ENCODE assay signal across 15 cellular contexts in the genomic region with DNA sequence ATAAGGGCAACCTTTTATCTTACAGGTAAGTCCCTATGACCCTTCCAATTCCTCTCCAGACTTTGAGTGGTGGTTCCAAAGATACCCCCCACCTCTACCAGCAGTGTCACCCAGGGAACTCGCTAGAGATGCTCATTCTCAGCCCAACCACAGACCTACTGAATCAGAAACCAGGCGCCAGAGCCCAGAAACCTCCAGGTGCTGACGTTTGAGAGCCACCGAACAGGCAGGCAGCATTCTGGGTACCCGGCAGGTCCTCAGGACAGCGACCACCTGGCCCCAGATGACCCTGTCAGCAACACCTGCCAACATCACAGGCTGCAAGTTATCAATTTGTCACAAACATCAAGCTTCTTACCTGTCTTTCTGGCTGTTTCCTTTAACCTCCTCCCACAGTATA. TPM values are rescaled to one million over a fixed set of nuclear protein-coding genes. Genes with fewer than 3 reads are reported as not detected.
A peak's percentile ranks its signal among the peaks of the same experiment; 100 is the strongest.
DNase-seq lines count a peak whose midpoint lies in the region; ATAC-seq and TF ChIP-seq lines count a peak whose summit lies in the region.
"Had no signal": no experiment of that assay in that cellular context is flagged by ENCODE, and none has a peak within 500 bp of the region (broad histone marks: within the 10 kb centered on the region; RNA-seq: fewer than 3 reads in every experiment).

No MANE protein-coding gene starts in this region.

- no peak overlapping the region for H3K4me3 ChIP-seq in KMS-11 (IDR thresholded peaks at IDR 0.05; ENCODE audit: insufficient read depth, low read depth, low read length)
- H3K4me3 ChIP-seq: gastroesophageal sphincter had no signal

- no peaks in the 10 kb centered on the region for H3K9me3 Mint-ChIP-seq in activated naive CD8-positive, alpha-beta T cell (ENCODE audit: low read depth)

- no peaks in the 10 kb centered on the region for H3K27me3 Mint-ChIP-seq in activated naive CD8-positive, alpha-beta T cell

- no peak for TF ChIP-seq CTCF in KMS-11 (conservative IDR thresholded peaks at IDR 0.05; ENCODE audit: low read depth, low read length)
- TF ChIP-seq CTCF in omental fat pad (IDR thresholded peaks at IDR 0.05), result no peak

- peak overlapping the region; percentile 81 for H3K4me2 ChIP-seq in KMS-11

- peak overlapping the region; percentile 57 for H3K27ac ChIP-seq in KMS-11

- no peaks in the 10 kb centered on the region for H3K36me3 ChIP-seq in KMS-11 (ENCODE audit: insufficient read depth)
- H3K36me3 ChIP-seq: gastroesophageal sphincter had no signal

- peak; percentile 62 for ATAC-seq in stimulated activated naive CD8-positive, alpha-beta T cell treated with anti-CD3 and anti-CD28 coated beads, Interleukin-15, Interleukin-2, amounts not matched to agents 100 U/mL and 50 U/mL, for 24 hours
- ATAC-seq in omental fat pad (ENCODE audit: low FRiP score), result no peak
- ATAC-seq: gastroesophageal sphincter, HCT116, left colon, Right ventricle myocardium inferior had no signal

- no peak overlapping the region for H3K9ac ChIP-seq in KMS-11

- peaks cover 98% of the 10 kb centered on the region for H3K79me2 ChIP-seq in KMS-11 (ENCODE audit: insufficient read depth, low read depth)

- H2AFZ ChIP-seq in KMS-11 (ENCODE audit: low read depth), result no peak overlapping the region

- peaks cover 72% of the 10 kb centered on the region for H3K4me1 ChIP-seq in KMS-11 (ENCODE audit: low read depth, poor library complexity, severe bottlenecking)

- H3K4me3 Mint-ChIP-seq in activated naive CD8-positive, alpha-beta T cell, result no peak overlapping the region

- H3K36me3 Mint-ChIP-seq in activated naive CD8-positive, alpha-beta T cell, result peaks cover 10% of the 10 kb centered on the region

- H3K4me1 Mint-ChIP-seq in activated naive CD8-positive, alpha-beta T cell (ENCODE audit: low read depth), result peaks cover 69% of the 10 kb centered on the region

- H3K27me3 ChIP-seq in KMS-11 (ENCODE audit: insufficient read depth, low read depth), result no peaks in the 10 kb centered on the region
- H3K27me3 ChIP-seq: gastroesophageal sphincter had no signal

- H3K27ac Mint-ChIP-seq in activated naive CD8-positive, alpha-beta T cell, result peak overlapping the region; percentile 28

- H4K20me1 ChIP-seq in KMS-11 (ENCODE audit: insufficient read depth), result 0 out of 2 replicates have a peak, but pooled peaks cover 3% of the 10 kb centered on the region

- DNase-seq in activated effector memory CD4-positive, alpha-beta T cell treated with anti-CD3 and anti-CD28 coated beads, Interleukin-2, amount 50 U/mL, for 16 hours, result peak; percentile 76
- DNase-seq in activated effector memory CD4-positive, alpha-beta T cell treated with Interleukin-2 at 50 U/mL for 16 hours, result no peak
- DNase-seq in stimulated activated naive CD8-positive, alpha-beta T cell treated with anti-CD3 and anti-CD28 coated beads, Interleukin-15, Interleukin-2, amounts not matched to agents 100 U/mL and 50 U/mL, for 24 hours, result no peak
- DNase-seq in omental fat pad (ENCODE audit: low spot score), result no peak
- no peak for DNase-seq in retina
- no peak for DNase-seq in dermis blood vessel endothelial cell
- DNase-seq: amniotic stem cell; occipital lobe; stimulated activated CD4-positive, alpha-beta T cell treated with anti-CD3 and anti-CD28 coated beads, Interleukin-2, amount 100 ng/mL, for 24 hours had no signal

RNA-seq across cellular contexts. Expression of a gene that starts 19.5 kb away (rescaled TPM):
- total RNA-seq in omental fat pad, result 10 to 100 TPM; 37.5 to 89.0 (median 62.8) TPM
- total RNA-seq in dermis blood vessel endothelial cell, result 56.2 and 69.3 TPM in 2 replicates
